Comparison of ENCODE assay signal across 1 cellular context in the genomic region with DNA sequence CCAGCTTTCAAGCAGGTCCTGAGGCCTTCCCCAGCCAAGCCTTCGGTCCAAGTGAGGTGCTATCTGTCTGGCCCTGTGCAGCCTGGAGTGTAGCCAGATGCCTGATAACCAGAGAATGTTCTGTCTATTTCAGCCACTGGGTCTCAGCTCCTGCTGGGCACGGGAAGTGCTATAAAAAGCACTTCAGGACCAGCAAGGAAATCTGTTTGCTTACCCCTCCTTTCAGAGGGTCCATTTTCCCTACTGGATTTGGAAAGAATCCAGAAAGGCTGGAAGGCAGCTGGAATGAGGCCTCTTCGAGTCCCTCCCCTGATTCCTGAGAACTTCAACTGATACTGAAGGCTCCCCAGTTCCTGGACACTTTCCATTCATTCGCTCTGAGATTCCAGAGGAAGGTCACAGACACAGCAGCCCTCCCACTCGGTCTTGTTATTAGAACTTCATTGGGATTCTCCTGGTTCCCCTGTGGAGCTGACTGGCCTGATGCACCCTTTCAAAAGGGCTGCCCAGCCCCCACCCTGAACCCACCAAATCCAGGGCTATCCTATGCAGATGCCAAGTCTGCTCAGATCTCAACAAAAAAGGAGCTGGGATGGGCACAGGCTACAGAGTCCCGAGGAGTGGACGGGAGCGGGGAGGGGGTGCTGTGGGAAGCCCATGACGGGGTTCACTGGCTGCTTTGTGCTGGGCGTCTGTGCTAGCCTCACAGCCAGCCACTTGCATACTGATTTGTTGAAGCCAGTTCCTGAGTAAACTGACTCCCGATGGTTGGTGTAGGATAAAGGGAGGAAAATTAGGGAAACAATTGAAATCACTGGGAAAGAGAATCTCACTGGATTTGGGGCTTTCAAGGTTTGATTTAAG.
TF ChIP-seq lines count a peak whose summit lies in the region.

No MANE protein-coding gene starts in this region.

TF ChIP-seq in GM23338, 12 proteins besides CTCF, POLR2A, EP300 and RAD21 (continued from another document):
- TF ChIP-seq, protein P1, sequence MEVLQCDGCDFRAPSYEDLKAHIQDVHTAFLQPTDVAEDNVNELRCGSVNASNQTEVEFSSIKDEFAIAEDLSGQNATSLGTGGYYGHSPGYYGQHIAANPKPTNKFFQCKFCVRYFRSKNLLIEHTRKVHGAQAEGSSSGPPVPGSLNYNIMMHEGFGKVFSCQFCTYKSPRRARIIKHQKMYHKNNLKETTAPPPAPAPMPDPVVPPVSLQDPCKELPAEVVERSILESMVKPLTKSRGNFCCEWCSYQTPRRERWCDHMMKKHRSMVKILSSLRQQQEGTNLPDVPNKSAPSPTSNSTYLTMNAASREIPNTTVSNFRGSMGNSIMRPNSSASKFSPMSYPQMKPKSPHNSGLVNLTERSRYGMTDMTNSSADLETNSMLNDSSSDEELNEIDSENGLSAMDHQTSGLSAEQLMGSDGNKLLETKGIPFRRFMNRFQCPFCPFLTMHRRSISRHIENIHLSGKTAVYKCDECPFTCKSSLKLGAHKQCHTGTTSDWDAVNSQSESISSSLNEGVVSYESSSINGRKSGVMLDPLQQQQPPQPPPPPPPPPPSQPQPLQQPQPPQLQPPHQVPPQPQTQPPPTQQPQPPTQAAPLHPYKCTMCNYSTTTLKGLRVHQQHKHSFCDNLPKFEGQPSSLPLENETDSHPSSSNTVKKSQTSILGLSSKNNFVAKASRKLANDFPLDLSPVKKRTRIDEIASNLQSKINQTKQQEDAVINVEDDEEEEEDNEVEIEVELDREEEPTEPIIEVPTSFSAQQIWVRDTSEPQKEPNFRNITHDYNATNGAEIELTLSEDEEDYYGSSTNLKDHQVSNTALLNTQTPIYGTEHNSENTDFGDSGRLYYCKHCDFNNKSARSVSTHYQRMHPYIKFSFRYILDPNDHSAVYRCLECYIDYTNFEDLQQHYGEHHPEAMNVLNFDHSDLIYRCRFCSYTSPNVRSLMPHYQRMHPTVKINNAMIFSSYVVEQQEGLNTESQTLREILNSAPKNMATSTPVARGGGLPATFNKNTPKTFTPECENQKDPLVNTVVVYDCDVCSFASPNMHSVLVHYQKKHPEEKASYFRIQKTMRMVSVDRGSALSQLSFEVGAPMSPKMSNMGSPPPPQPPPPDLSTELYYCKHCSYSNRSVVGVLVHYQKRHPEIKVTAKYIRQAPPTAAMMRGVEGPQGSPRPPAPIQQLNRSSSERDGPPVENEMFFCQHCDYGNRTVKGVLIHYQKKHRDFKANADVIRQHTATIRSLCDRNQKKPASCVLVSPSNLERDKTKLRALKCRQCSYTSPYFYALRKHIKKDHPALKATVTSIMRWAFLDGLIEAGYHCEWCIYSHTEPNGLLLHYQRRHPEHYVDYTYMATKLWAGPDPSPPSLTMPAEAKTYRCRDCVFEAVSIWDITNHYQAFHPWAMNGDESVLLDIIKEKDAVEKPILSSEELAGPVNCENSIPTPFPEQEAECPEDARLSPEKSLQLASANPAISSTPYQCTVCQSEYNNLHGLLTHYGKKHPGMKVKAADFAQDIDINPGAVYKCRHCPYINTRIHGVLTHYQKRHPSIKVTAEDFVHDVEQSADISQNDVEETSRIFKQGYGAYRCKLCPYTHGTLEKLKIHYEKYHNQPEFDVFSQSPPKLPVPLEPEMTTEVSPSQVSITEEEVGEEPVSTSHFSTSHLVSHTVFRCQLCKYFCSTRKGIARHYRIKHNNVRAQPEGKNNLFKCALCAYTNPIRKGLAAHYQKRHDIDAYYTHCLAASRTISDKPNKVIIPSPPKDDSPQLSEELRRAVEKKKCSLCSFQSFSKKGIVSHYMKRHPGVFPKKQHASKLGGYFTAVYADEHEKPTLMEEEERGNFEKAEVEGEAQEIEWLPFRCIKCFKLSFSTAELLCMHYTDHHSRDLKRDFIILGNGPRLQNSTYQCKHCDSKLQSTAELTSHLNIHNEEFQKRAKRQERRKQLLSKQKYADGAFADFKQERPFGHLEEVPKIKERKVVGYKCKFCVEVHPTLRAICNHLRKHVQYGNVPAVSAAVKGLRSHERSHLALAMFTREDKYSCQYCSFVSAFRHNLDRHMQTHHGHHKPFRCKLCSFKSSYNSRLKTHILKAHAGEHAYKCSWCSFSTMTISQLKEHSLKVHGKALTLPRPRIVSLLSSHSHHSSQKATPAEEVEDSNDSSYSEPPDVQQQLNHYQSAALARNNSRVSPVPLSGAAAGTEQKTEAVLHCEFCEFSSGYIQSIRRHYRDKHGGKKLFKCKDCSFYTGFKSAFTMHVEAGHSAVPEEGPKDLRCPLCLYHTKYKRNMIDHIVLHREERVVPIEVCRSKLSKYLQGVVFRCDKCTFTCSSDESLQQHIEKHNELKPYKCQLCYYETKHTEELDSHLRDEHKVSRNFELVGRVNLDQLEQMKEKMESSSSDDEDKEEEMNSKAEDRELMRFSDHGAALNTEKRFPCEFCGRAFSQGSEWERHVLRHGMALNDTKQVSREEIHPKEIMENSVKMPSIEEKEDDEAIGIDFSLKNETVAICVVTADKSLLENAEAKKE (CRISPR knock-in tag; IDR thresholded peaks at IDR 0.05) = no peak
- TF ChIP-seq, protein P2, sequence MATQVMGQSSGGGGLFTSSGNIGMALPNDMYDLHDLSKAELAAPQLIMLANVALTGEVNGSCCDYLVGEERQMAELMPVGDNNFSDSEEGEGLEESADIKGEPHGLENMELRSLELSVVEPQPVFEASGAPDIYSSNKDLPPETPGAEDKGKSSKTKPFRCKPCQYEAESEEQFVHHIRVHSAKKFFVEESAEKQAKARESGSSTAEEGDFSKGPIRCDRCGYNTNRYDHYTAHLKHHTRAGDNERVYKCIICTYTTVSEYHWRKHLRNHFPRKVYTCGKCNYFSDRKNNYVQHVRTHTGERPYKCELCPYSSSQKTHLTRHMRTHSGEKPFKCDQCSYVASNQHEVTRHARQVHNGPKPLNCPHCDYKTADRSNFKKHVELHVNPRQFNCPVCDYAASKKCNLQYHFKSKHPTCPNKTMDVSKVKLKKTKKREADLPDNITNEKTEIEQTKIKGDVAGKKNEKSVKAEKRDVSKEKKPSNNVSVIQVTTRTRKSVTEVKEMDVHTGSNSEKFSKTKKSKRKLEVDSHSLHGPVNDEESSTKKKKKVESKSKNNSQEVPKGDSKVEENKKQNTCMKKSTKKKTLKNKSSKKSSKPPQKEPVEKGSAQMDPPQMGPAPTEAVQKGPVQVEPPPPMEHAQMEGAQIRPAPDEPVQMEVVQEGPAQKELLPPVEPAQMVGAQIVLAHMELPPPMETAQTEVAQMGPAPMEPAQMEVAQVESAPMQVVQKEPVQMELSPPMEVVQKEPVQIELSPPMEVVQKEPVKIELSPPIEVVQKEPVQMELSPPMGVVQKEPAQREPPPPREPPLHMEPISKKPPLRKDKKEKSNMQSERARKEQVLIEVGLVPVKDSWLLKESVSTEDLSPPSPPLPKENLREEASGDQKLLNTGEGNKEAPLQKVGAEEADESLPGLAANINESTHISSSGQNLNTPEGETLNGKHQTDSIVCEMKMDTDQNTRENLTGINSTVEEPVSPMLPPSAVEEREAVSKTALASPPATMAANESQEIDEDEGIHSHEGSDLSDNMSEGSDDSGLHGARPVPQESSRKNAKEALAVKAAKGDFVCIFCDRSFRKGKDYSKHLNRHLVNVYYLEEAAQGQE (IDR thresholded peaks at IDR 0.05; ENCODE audit: unreplicated experiment) = no peak
- TF ChIP-seq, protein P3, sequence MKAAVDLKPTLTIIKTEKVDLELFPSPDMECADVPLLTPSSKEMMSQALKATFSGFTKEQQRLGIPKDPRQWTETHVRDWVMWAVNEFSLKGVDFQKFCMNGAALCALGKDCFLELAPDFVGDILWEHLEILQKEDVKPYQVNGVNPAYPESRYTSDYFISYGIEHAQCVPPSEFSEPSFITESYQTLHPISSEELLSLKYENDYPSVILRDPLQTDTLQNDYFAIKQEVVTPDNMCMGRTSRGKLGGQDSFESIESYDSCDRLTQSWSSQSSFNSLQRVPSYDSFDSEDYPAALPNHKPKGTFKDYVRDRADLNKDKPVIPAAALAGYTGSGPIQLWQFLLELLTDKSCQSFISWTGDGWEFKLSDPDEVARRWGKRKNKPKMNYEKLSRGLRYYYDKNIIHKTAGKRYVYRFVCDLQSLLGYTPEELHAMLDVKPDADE (IDR thresholded peaks at IDR 0.05) = no peak
- TF ChIP-seq CREB1 (CRISPR knock-in tag; IDR thresholded peaks at IDR 0.05; ENCODE audit: low read depth) = no peak
- TF ChIP-seq JUNB (IDR thresholded peaks at IDR 0.05; ENCODE audit: unreplicated experiment) = no peak
- no peak for TF ChIP-seq EZH2phosphoT487 (IDR thresholded peaks at IDR 0.05; ENCODE audit: unreplicated experiment)
